In the genomic region with DNA sequence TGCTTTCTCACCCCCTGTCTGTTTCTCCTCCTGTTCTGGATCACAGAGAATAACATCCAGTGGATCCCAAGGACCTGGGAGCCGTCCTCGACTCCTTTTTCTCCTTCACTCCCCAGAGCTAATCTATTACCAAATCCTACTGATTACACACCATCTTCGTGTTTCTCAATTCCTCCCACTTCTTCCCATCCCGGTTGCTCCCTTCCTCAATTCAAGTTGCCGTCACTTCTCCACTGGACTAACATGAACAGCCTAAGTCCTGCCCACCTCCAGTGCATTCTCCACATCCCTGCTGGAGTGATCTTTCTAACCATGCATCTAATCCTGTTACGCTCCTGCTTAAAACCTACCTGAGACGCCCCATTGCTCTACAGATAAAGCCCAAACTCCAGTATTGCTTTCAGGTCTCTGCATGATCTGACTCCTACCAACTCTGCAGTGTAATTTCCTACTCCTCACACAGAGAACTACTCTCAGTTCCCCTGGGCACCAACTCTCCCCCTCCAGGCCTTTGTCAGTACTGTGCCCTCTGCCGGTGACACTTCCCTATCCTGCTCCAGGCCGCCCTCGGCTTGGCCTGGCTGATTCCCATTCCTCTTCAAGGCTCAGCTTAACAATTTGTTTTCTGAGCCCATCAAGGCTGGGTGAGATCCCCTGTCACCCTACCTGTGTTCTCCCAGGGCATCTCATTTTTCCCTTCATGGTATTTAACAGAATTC, we compare ENCODE assay signal across 8 cellular contexts. TPM values are rescaled to one million over a fixed set of nuclear protein-coding genes. Genes with fewer than 3 reads are reported as not detected.
A peak's percentile ranks its signal among the peaks of the same experiment; 100 is the strongest.
DNase-seq lines count a peak whose midpoint lies in the region; ATAC-seq and TF ChIP-seq lines count a peak whose summit lies in the region.

No MANE protein-coding gene starts in this region.

- peaks cover 0 to 6% of the 10 kb centered on the region in 2 donors for H3K27me3 Mint-ChIP-seq in CD8-positive, alpha-beta memory T cell
- peaks cover 80% of the 10 kb centered on the region for H3K27me3 Mint-ChIP-seq in progenitor cell of endocrine pancreas

- no peak for DNase-seq in CD8-positive, alpha-beta memory T cell
- DNase-seq in SIG-M5 (lab: John Stamatoyannopoulos, UW) (peak; percentile 71), foreskin keratinocyte (no peak), progenitor cell of endocrine pancreas (ENCODE audit: low spot score, unreplicated experiment) (no peak)
- DNase-seq in stimulated activated effector memory CD8-positive, alpha-beta T cell treated with anti-CD3 and anti-CD28 coated beads, Interleukin-12 subunit alpha, Interleukin-12 subunit beta, amount 100 ng/mL, for 72 hours (ENCODE audit: low spot score in 2 of 2), result no peak

- TF ChIP-seq CTCF in foreskin keratinocyte (conservative IDR thresholded peaks at IDR 0.05) (peak; percentile 52), progenitor cell of endocrine pancreas (IDR thresholded peaks at IDR 0.05; ENCODE audit: unreplicated experiment) (peak; percentile 61)

- peak overlapping the region in 3 of 8 donors; percentile 41 to 75 (median 43) for H3K27ac Mint-ChIP-seq in CD8-positive, alpha-beta memory T cell
- H3K27ac Mint-ChIP-seq in progenitor cell of endocrine pancreas, result no peak overlapping the region
- H3K27ac Mint-ChIP-seq in stimulated activated effector memory CD8-positive, alpha-beta T cell treated with anti-CD3 and anti-CD28 coated beads, Interleukin-12 subunit alpha, Interleukin-12 subunit beta, amount 100 ng/mL, for 72 hours, result no peak overlapping the region

- H3K4me3 ChIP-seq in CD8-positive, alpha-beta memory T cell (ENCODE audit: low read length), result no peak overlapping the region

- H3K36me3 ChIP-seq in CD8-positive, alpha-beta memory T cell (ENCODE audit: insufficient read depth, low read length), result no peaks in the 10 kb centered on the region

- POLR2A ChIA-PET in CD8-positive, alpha-beta memory T cell (lab: Charles Lee), result no interaction called here

- peak overlapping the region in 6 of 7 donors; percentile 10 to 77 (median 44) for H3K4me3 Mint-ChIP-seq in CD8-positive, alpha-beta memory T cell
- H3K4me3 Mint-ChIP-seq in progenitor cell of endocrine pancreas (ENCODE audit: low read depth), result no peak overlapping the region
- no peak overlapping the region for H3K4me3 Mint-ChIP-seq in stimulated activated effector memory CD8-positive, alpha-beta T cell treated with anti-CD3 and anti-CD28 coated beads, Interleukin-12 subunit alpha, Interleukin-12 subunit beta, amount 100 ng/mL, for 72 hours

- peak; percentile 44 for ATAC-seq in GM19397 (IDR thresholded peaks at IDR 0.05; ENCODE audit: unreplicated experiment)
- ATAC-seq in HG03378 (IDR thresholded peaks at IDR 0.05; ENCODE audit: unreplicated experiment), result peak; percentile 82
- ATAC-seq in foreskin keratinocyte, result peak; percentile 63
- ATAC-seq in stimulated activated effector memory CD8-positive, alpha-beta T cell treated with anti-CD3 and anti-CD28 coated beads, Interleukin-12 subunit alpha, Interleukin-12 subunit beta, amount 100 ng/mL, for 72 hours, result no peak
- no peak for ATAC-seq in HG02840 (IDR thresholded peaks at IDR 0.05; ENCODE audit: low FRiP score, unreplicated experiment)

- H3K27ac ChIP-seq in CD8-positive, alpha-beta memory T cell (ENCODE audit: low read depth, low read length), result no peak overlapping the region
- no peak overlapping the region for H3K27ac ChIP-seq in foreskin keratinocyte

- peaks cover 7 to 27% (median 9%) of the 10 kb centered on the region in 3 donors for H3K36me3 Mint-ChIP-seq in CD8-positive, alpha-beta memory T cell
- H3K36me3 Mint-ChIP-seq in progenitor cell of endocrine pancreas (ENCODE audit: insufficient read depth), result no peaks in the 10 kb centered on the region
- no peaks in the 10 kb centered on the region for H3K36me3 Mint-ChIP-seq in stimulated activated effector memory CD8-positive, alpha-beta T cell treated with anti-CD3 and anti-CD28 coated beads, Interleukin-12 subunit alpha, Interleukin-12 subunit beta, amount 100 ng/mL, for 72 hours

- CTCF ChIA-PET in CD8-positive, alpha-beta memory T cell (lab: Charles Lee), result interaction anchor here (1.4 to 1.6 kb wide), 3 partner anchors 8 to 117 kb away, joined by 3 to 5 read pairs (median 5); no protein-coding TSS in a partner anchor

- H3K4me1 ChIP-seq in CD8-positive, alpha-beta memory T cell (ENCODE audit: insufficient read depth, low read length), result peaks cover 50% of the 10 kb centered on the region
- H3K4me1 ChIP-seq in foreskin keratinocyte, result no peaks in the 10 kb centered on the region

- no peaks in the 10 kb centered on the region for H3K27me3 ChIP-seq in CD8-positive, alpha-beta memory T cell (ENCODE audit: insufficient read depth, low read length, poor library complexity, severe bottlenecking)
- peaks cover 3% of the 10 kb centered on the region for H3K27me3 ChIP-seq in foreskin keratinocyte

- H3K4me1 Mint-ChIP-seq in CD8-positive, alpha-beta memory T cell, result peaks cover 61 to 69% (median 67%) of the 10 kb centered on the region in 3 donors
- H3K4me1 Mint-ChIP-seq in progenitor cell of endocrine pancreas (ENCODE audit: low read depth), result peaks cover 10% of the 10 kb centered on the region
- peaks cover 63% of the 10 kb centered on the region for H3K4me1 Mint-ChIP-seq in stimulated activated effector memory CD8-positive, alpha-beta T cell treated with anti-CD3 and anti-CD28 coated beads, Interleukin-12 subunit alpha, Interleukin-12 subunit beta, amount 100 ng/mL, for 72 hours

- peaks cover 12 to 39% (median 27%) of the 10 kb centered on the region in 5 donors for H3K9me3 Mint-ChIP-seq in CD8-positive, alpha-beta memory T cell
- no peaks in the 10 kb centered on the region for H3K9me3 Mint-ChIP-seq in progenitor cell of endocrine pancreas (ENCODE audit: low read depth)
- H3K9me3 Mint-ChIP-seq in stimulated activated effector memory CD8-positive, alpha-beta T cell treated with anti-CD3 and anti-CD28 coated beads, Interleukin-12 subunit alpha, Interleukin-12 subunit beta, amount 100 ng/mL, for 72 hours, result no peaks in the 10 kb centered on the region

- peaks cover 8% of the 10 kb centered on the region for H3K9me3 ChIP-seq in CD8-positive, alpha-beta memory T cell (ENCODE audit: low read length)

RNA-seq across cellular contexts. Expression of a gene that starts 2.4 kb away (rescaled TPM):
- 1 to 10 TPM; 3.2 to 4.0 TPM for total RNA-seq in CD8-positive, alpha-beta memory T cell
- 7.3 TPM for polyA plus RNA-seq in CD8-positive, alpha-beta memory T cell
- total RNA-seq in foreskin keratinocyte (not detected in 2 replicates), progenitor cell of endocrine pancreas (not detected in 2 replicates)
- not detected in 2 replicates for polyA plus RNA-seq in foreskin keratinocyte

RNA-seq across cellular contexts. Expression of a gene that starts 26.9 kb away (rescaled TPM):
- total RNA-seq in CD8-positive, alpha-beta memory T cell, result 1 to 10 TPM; 1.5 to 1.8 TPM
- polyA plus RNA-seq in CD8-positive, alpha-beta memory T cell, result 129 TPM
- total RNA-seq in foreskin keratinocyte, result not detected in 2 replicates
- polyA plus RNA-seq in foreskin keratinocyte, result not detected in 2 replicates
- total RNA-seq in progenitor cell of endocrine pancreas, result not detected in 2 replicates

RNA-seq across cellular contexts. Expression of a gene that starts 33.4 kb away (rescaled TPM):
- not detected for total RNA-seq in CD8-positive, alpha-beta memory T cell
- polyA plus RNA-seq in CD8-positive, alpha-beta memory T cell, result not detected
- total RNA-seq in foreskin keratinocyte (0.07 and 0.14 TPM in 2 replicates), progenitor cell of endocrine pancreas (0.20 TPM in 1 of 2 replicates, not detected in the other)
- 0.11 and 0.18 TPM in 2 replicates for polyA plus RNA-seq in foreskin keratinocyte

RNA-seq across cellular contexts. Expression of a gene that starts 48.3 kb away (rescaled TPM):
- 10 to 100 TPM; 35.5 to 38.1 TPM for total RNA-seq in CD8-positive, alpha-beta memory T cell
- polyA plus RNA-seq in CD8-positive, alpha-beta memory T cell, result 65.8 TPM
- total RNA-seq in foreskin keratinocyte, result 44.4 and 44.5 TPM in 2 replicates
- 56.7 and 59.7 TPM in 2 replicates for polyA plus RNA-seq in foreskin keratinocyte
- 16.9 and 17.2 TPM in 2 replicates for total RNA-seq in progenitor cell of endocrine pancreas

Comparison
In these comparisons a context has a peak if more than half of its experiments do, and no peak if none do; other contexts are left out.
1. H3K4me3 Mint-ChIP-seq: peak in CD8-positive, alpha-beta memory T cell (6 of 7); none in progenitor cell of endocrine pancreas (single experiment) and stimulated activated effector memory CD8-positive, alpha-beta T cell treated with anti-CD3 and anti-CD28 coated beads, Interleukin-12 subunit alpha, Interleukin-12 subunit beta, amount 100 ng/mL, for 72 hours (single experiment).
2. ATAC-seq: peak in GM19397 (single experiment), HG03378 (single experiment) and foreskin keratinocyte (single experiment); none in stimulated activated effector memory CD8-positive, alpha-beta T cell treated with anti-CD3 and anti-CD28 coated beads, Interleukin-12 subunit alpha, Interleukin-12 subunit beta, amount 100 ng/mL, for 72 hours (single experiment) and HG02840 (single experiment).